ENCODE assay signal across 12 cellular contexts in the genomic region with DNA sequence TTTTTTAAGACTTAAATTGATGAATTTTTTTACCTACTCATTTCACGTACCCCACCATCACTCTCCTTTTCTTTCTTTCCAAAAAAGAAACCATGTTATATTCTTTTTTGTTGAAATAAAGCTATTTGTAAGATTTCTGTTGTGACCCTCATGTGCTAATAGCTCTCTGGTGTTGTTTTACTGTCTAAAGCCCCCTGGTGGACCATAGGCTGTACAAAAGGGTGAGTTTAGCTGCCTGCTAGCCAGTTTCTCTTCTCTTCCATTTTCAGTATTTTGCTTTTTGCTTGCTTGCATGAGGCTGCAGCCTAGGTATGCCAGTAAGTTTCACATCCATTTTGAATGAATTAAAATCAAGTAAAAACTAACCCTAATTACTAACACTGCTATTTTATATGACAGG. TPM values are rescaled to one million over a fixed set of nuclear protein-coding genes. Genes with fewer than 3 reads are reported as not detected.
A peak's percentile ranks its signal among the peaks of the same experiment; 100 is the strongest.
DNase-seq lines count a peak whose midpoint lies in the region; ATAC-seq and TF ChIP-seq lines count a peak whose summit lies in the region.
"Had no signal": no experiment of that assay in that cellular context is flagged by ENCODE, and none has a peak within 500 bp of the region (broad histone marks: within the 10 kb centered on the region; RNA-seq: fewer than 3 reads in every experiment).

No MANE protein-coding gene starts in this region.

- no TSS peak for BruUV-seq in IMR-90 (replicated peaks; lab: Mats Ljungman, UMichigan)

- H3K27ac ChIP-seq in IMR-90 (ENCODE audit: insufficient read depth, low read length) (no peak overlapping the region), sigmoid colon (no peak overlapping the region)

- peak; percentile 18; the same call in 1 of the 2 replicates for TF ChIP-seq RAD21 in IMR-90 (IDR thresholded peaks at IDR 0.05; ENCODE audit: low read length)

- no peak overlapping the region for H4K91ac ChIP-seq in IMR-90 (ENCODE audit: insufficient read depth, low read depth, low read length)

- no peaks in the 10 kb centered on the region for H3K79me1 ChIP-seq in IMR-90 (ENCODE audit: low read depth in 1 of 2, low read length in 2 of 2)

- no peak overlapping the region; the same call in 1 of the 2 replicates for H3K27ac Mint-ChIP-seq in WTC11
- no peak overlapping the region for H3K27ac Mint-ChIP-seq in activated naive CD4-positive, alpha-beta T cell treated with anti-CD3 and anti-CD28 coated beads, Interleukin-2, amount 10 ng/mL, durations not matched to agents 7 days and 5 days
- H3K27ac Mint-ChIP-seq: activated CD4-positive, alpha-beta memory T cell treated with anti-CD3 and anti-CD28 coated beads, Interleukin-2, amount 10 ng/mL, durations not matched to agents 7 days and 5 days had no signal

- no peak overlapping the region for H3K9ac ChIP-seq in IMR-90 (ENCODE audit: low read depth, low read length)

- H3K4me1 Mint-ChIP-seq in WTC11 = peaks cover 27% of the 10 kb centered on the region
- peaks cover 13% of the 10 kb centered on the region for H3K4me1 Mint-ChIP-seq in activated naive CD4-positive, alpha-beta T cell treated with anti-CD3 and anti-CD28 coated beads, Interleukin-2, amount 10 ng/mL, durations not matched to agents 7 days and 5 days

- WGBS in IMR-90 (ENCODE audit: extremely low coverage in 2 of 2, insufficient read length in 1 of 2), 2 experiments = 100% methylated on average over 1 of the region's 1 CpG; no CpG with 5 or more reads in 1 of the 2 experiments
- 46 to 94% methylated on average over 1 of the region's 1 CpG for WGBS in sigmoid colon, 2 donors

- TF ChIP-seq EP300 in sigmoid colon (IDR thresholded peaks at IDR 0.05) = no peak

- no peak overlapping the region for H3K4me2 ChIP-seq in IMR-90 (ENCODE audit: low read depth, low read length)

- no peaks in the 10 kb centered on the region for H3K9me1 ChIP-seq in IMR-90 (ENCODE audit: insufficient read depth, low read length)

- no peak overlapping the region for H3K56ac ChIP-seq in IMR-90 (ENCODE audit: extremely low read depth, insufficient read depth, low read length)

- no peak overlapping the region for H2BK5ac ChIP-seq in IMR-90 (ENCODE audit: low read depth, low read length, poor library complexity, severe bottlenecking)

- intact Hi-C loops in IMR-90 (cut with micrococcal nuclease) = no loop called here
- intact Hi-C loops in sigmoid colon (cut with DNase I) = no loop called here

- DNase-seq in EL (peak; percentile 17), IMR-90 (peak; percentile 15), WTC11 (ENCODE audit: low spot score) (no peak), iPS-NIHi7 (ENCODE audit: extremely low spot score) (peak; percentile 24), sigmoid colon (no peak)
- DNase-seq in stimulated activated CD4-positive, alpha-beta T cell treated with anti-CD3 and anti-CD28 coated beads, Interleukin-12 subunit alpha, Interleukin-12 subunit beta, amount 100 ng/mL, for 4 hours = no peak
- no peak for DNase-seq in activated naive CD4-positive, alpha-beta T cell treated with anti-CD3 and anti-CD28 coated beads, Interleukin-2, amount 10 ng/mL, durations not matched to agents 7 days and 5 days
- DNase-seq: activated CD4-positive, alpha-beta memory T cell treated with anti-CD3 and anti-CD28 coated beads, Interleukin-2, amount 10 ng/mL, durations not matched to agents 7 days and 5 days; caudate nucleus; GOT3; small intestine had no signal

- H3K4me3 ChIP-seq in IMR-90 (ENCODE audit: insufficient read depth, low read depth, low read length) (no peak overlapping the region), sigmoid colon (no peak overlapping the region)

- H2AK5ac ChIP-seq in IMR-90 (ENCODE audit: low read depth, low read length) = no peak overlapping the region

- no peak overlapping the region for H2BK120ac ChIP-seq in IMR-90 (ENCODE audit: low read depth, low read length)

- H3K4me3 Mint-ChIP-seq in WTC11 = no peak overlapping the region
- H3K4me3 Mint-ChIP-seq in activated naive CD4-positive, alpha-beta T cell treated with anti-CD3 and anti-CD28 coated beads, Interleukin-2, amount 10 ng/mL, durations not matched to agents 7 days and 5 days = no peak overlapping the region
- H3K4me3 Mint-ChIP-seq: activated CD4-positive, alpha-beta memory T cell treated with anti-CD3 and anti-CD28 coated beads, Interleukin-2, amount 10 ng/mL, durations not matched to agents 7 days and 5 days had no signal

- no peak overlapping the region for H2BK15ac ChIP-seq in IMR-90 (ENCODE audit: low read depth, low read length)

- H3K14ac ChIP-seq in IMR-90 (replicated peaks; ENCODE audit: low read depth, low read length) = no peak overlapping the region

- H3K27me3 ChIP-seq in IMR-90 (ENCODE audit: control insufficient read depth, insufficient read depth, low read length) (peaks cover 12% of the 10 kb centered on the region), sigmoid colon (no peaks in the 10 kb centered on the region)

- TF ChIP-seq POLR2A in IMR-90 (IDR thresholded peaks at IDR 0.05; ENCODE audit: low read depth, low read length) (no peak), sigmoid colon (IDR thresholded peaks at IDR 0.05) (no peak)

- no peak overlapping the region for H3K4ac ChIP-seq in IMR-90 (ENCODE audit: low read depth, low read length)

- no peaks in the 10 kb centered on the region for H3K27me3 Mint-ChIP-seq in WTC11 (ENCODE audit: low read depth)
- peaks cover 5% of the 10 kb centered on the region for H3K27me3 Mint-ChIP-seq in activated naive CD4-positive, alpha-beta T cell treated with anti-CD3 and anti-CD28 coated beads, Interleukin-2, amount 10 ng/mL, durations not matched to agents 7 days and 5 days

- no peak overlapping the region for H3K18ac ChIP-seq in IMR-90 (ENCODE audit: low read depth, low read length)

- no peak overlapping the region for H2AK9ac ChIP-seq in IMR-90 (replicated peaks; ENCODE audit: low read depth, low read length, poor library complexity)

- H3K9me3 ChIP-seq in IMR-90 (ENCODE audit: control insufficient read depth, insufficient read depth, low read length) (no peaks in the 10 kb centered on the region), sigmoid colon (no peaks in the 10 kb centered on the region)

- H3K23ac ChIP-seq in IMR-90 (ENCODE audit: low read depth, low read length) = no peak overlapping the region

- peak; percentile 42; the same call in 1 of the 2 replicates for TF ChIP-seq CTCF in IMR-90 (conservative IDR thresholded peaks at IDR 0.05; ENCODE audit: low read depth, low read length)
- no peak for TF ChIP-seq CTCF in WTC11 (IDR thresholded peaks at IDR 0.05)
- TF ChIP-seq CTCF in sigmoid colon (IDR thresholded peaks at IDR 0.05) = no peak

- CTCF ChIA-PET in IMR-90 (lab: Yijun Ruan, JAX) (interaction anchor here (1.1 to 5.2 kb wide), 2 partner anchors 74 to 89 kb away, joined by 3 to 108 read pairs; no protein-coding TSS in a partner anchor), WTC11 (lab: Charles Lee) (interaction anchor here (0.5 to 8.9 kb wide), 31 partner anchors 9 to 875 kb away, joined by 3 to 502 read pairs (median 4); a partner anchor contains a TSS)
- CTCF ChIA-PET in activated naive CD4-positive, alpha-beta T cell treated with anti-CD3 and anti-CD28 coated beads, Interleukin-2, amount 10 ng/mL, durations not matched to agents 7 days and 5 days (lab: Charles Lee) = interaction anchor here (1.1 to 7.5 kb wide), 2 partner anchors 9 to 86 kb away, joined by 3 to 297 read pairs; no protein-coding TSS in a partner anchor

- no peak overlapping the region for H4K5ac ChIP-seq in IMR-90 (ENCODE audit: low read depth, low read length)

- POLR2A ChIA-PET in IMR-90 (lab: Charles Lee; ENCODE audit: unreplicated experiment) = interaction anchor here (0.7 kb wide), 2 partner anchors 97 to 527 kb away, joined by 4 to 6 read pairs; no protein-coding TSS in a partner anchor
- POLR2A ChIA-PET in WTC11 (lab: Charles Lee) = interaction anchor here (0.7 to 0.9 kb wide), 2 partner anchors 86 to 238 kb away, joined by 4 read pairs; no protein-coding TSS in a partner anchor

- no peak overlapping the region for H4K8ac ChIP-seq in IMR-90 (ENCODE audit: low read depth in 2 of 2, low read length in 2 of 2)

- in situ Hi-C loops in IMR-90 (cut with MboI; ENCODE audit: low sequenced_read_pairs) = no loop called here

- no peaks in the 10 kb centered on the region for H3K9me3 Mint-ChIP-seq in WTC11
- H3K9me3 Mint-ChIP-seq in activated naive CD4-positive, alpha-beta T cell treated with anti-CD3 and anti-CD28 coated beads, Interleukin-2, amount 10 ng/mL, durations not matched to agents 7 days and 5 days = no peaks in the 10 kb centered on the region
- H3K9me3 Mint-ChIP-seq: activated CD4-positive, alpha-beta memory T cell treated with anti-CD3 and anti-CD28 coated beads, Interleukin-2, amount 10 ng/mL, durations not matched to agents 7 days and 5 days had no signal

- no peak for ATAC-seq in IMR-90 (ENCODE audit: low read depth)
- peak; percentile 61 for ATAC-seq in WTC11
- ATAC-seq in HG02840 (IDR thresholded peaks at IDR 0.05; ENCODE audit: low FRiP score, unreplicated experiment) = no peak

- H3K36me3 ChIP-seq in IMR-90 (ENCODE audit: control insufficient read depth, insufficient read depth, low read length) = no peaks in the 10 kb centered on the region
- H3K36me3 ChIP-seq in sigmoid colon = no peaks in the 10 kb centered on the region

- H3K36me3 Mint-ChIP-seq in WTC11 = no peaks in the 10 kb centered on the region
- H3K36me3 Mint-ChIP-seq in activated naive CD4-positive, alpha-beta T cell treated with anti-CD3 and anti-CD28 coated beads, Interleukin-2, amount 10 ng/mL, durations not matched to agents 7 days and 5 days = no peaks in the 10 kb centered on the region

- H3K4me1 ChIP-seq in IMR-90 (ENCODE audit: control insufficient read depth, insufficient read depth, low read length) (peaks cover 6% of the 10 kb centered on the region; the same call in 1 of the 2 replicates), sigmoid colon (peaks cover 0 to 25% (median 3%) of the 10 kb centered on the region in 4 donors)

- H2BK20ac ChIP-seq in IMR-90 (ENCODE audit: low read depth, low read length) = no peak overlapping the region

- dilution Hi-C loops in IMR-90 (cut with HindIII; ENCODE audit: low sequenced_read_pairs, unreplicated experiment) = no loop called here

- no peak overlapping the region for H2AFZ ChIP-seq in IMR-90 (replicated peaks; ENCODE audit: low read length, poor library complexity)

- H4K20me1 ChIP-seq in IMR-90 (ENCODE audit: insufficient read depth, low read length) = no peaks in the 10 kb centered on the region

RNA-seq across cellular contexts. Expression of a gene that starts 15.6 kb away (rescaled TPM):
- total RNA-seq in IMR-90 (2012; rRNA removed) (280 and 354 TPM in 2 replicates), WTC11 (2021) (34.7 to 50.2 TPM (median 40.2 TPM) in 3 replicates), sigmoid colon (1,000 to 10,000 TPM in 1 of 4 donors, 100 to 1,000 TPM in 1, 10 to 100 TPM in 2; 83.8 to 2,991 (median 182) TPM)
- polyA plus RNA-seq in IMR-90 (2012; rRNA removed) (88.0 and 99.1 TPM in 2 replicates), sigmoid colon (100 to 1,000 TPM in 2 of 3 donors, 10 to 100 TPM in 1; 55.3 to 125 (median 113) TPM)
- 26.1 and 32.5 TPM in 2 replicates for polyA plus RNA-seq in IMR-90 (2012; cell fraction: cytosol; rRNA removed)
- 7.1 and 46.0 TPM in 2 replicates for polyA plus RNA-seq in IMR-90 (2012; cell fraction: nucleus; rRNA removed; ENCODE audit: low replicate concordance)

RNA-seq across cellular contexts. Expression of a gene that starts 28.6 kb away (rescaled TPM):
- total RNA-seq in IMR-90 (2012; rRNA removed) (3.4 and 3.6 TPM in 2 replicates), WTC11 (2021) (8.5 to 11.1 TPM (median 9.9 TPM) in 3 replicates), sigmoid colon (10 to 100 TPM; 36.1 to 57.1 (median 44.9) TPM)
- polyA plus RNA-seq in IMR-90 (2012; rRNA removed) (4.2 and 4.8 TPM in 2 replicates), sigmoid colon (1 to 10 TPM; 2.1 to 5.4 (median 5.3) TPM)
- polyA plus RNA-seq in IMR-90 (2012; cell fraction: cytosol; rRNA removed) = 1.7 and 2.7 TPM in 2 replicates
- 5.8 and 10.9 TPM in 2 replicates for polyA plus RNA-seq in IMR-90 (2012; cell fraction: nucleus; rRNA removed; ENCODE audit: low replicate concordance)

Comparison
In these comparisons a context has a peak if more than half of its experiments do, and no peak if none do; other contexts are left out.
1. DNase-seq: peak in EL (single experiment), IMR-90 (single experiment) and iPS-NIHi7 (single experiment); none in WTC11 (single experiment), stimulated activated CD4-positive, alpha-beta T cell treated with anti-CD3 and anti-CD28 coated beads, Interleukin-12 subunit alpha, Interleukin-12 subunit beta, amount 100 ng/mL, for 4 hours (single experiment), activated naive CD4-positive, alpha-beta T cell treated with anti-CD3 and anti-CD28 coated beads, Interleukin-2, amount 10 ng/mL, durations not matched to agents 7 days and 5 days (single experiment) and sigmoid colon (single experiment).